Comparison of ENCODE assay signal across 8 cellular contexts in the genomic region with DNA sequence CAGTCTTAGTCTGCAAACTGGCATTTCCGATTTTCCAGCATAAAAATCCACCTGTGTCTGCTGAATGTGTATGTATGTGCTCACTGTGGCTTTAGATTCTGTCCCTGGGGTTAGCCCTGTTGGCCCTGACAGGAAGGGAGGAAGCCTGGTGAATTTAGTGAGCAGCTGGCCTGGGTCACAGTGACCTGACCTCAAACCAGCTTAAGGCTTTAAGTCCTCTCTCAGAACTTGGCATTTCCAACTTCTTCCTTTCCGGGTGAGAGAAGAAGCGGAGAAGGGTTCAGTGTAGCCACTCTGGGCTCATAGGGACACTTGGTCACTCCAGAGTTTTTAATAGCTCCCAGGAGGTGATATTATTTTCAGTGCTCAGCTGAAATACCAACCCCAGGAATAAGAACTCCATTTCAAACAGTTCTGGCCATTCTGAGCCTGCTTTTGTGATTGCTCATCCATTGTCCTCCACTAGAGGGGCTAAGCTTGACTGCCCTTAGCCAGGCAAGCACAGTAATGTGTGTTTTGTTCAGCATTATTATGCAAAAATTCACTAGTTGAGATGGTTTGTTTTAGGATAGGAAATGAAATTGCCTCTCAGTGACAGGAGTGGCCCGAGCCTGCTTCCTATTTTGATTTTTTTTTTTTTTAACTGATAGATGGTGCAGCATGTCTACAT. TPM values are rescaled to one million over a fixed set of nuclear protein-coding genes. Genes with fewer than 3 reads are reported as not detected.
DNase-seq lines count a peak whose midpoint lies in the region; ATAC-seq and TF ChIP-seq lines count a peak whose summit lies in the region.

No MANE protein-coding gene starts in this region.

- in situ Hi-C loops in astrocyte of the cerebellum (cut with HindIII; ENCODE audit: low sequenced_read_pairs) = no loop called here

- TF ChIP-seq EP300 in Ishikawa (IDR thresholded peaks at IDR 0.05; ENCODE audit: borderline replicate concordance) = peak; percentile 50; the same call in 1 of the 2 replicates

- H3K27ac Mint-ChIP-seq in Calu3 (ENCODE audit: unreplicated experiment) = no peak overlapping the region

- H3K27me3 ChIP-seq in left lung = no peaks in the 10 kb centered on the region

- peaks cover 14 to 55% of the 10 kb centered on the region in 2 donors for H3K4me1 ChIP-seq in left lung

- peak; percentile 35 for TF ChIP-seq CTCF in Calu3 (IDR thresholded peaks at IDR 0.05; ENCODE audit: unreplicated experiment)
- TF ChIP-seq CTCF in astrocyte of the cerebellum (IDR thresholded peaks at IDR 0.05; ENCODE audit: low read depth, low read length, missing control alignments) = peak; percentile 87
- peak; percentile 30 to 33 for TF ChIP-seq CTCF in left lung (IDR thresholded peaks at IDR 0.05)

- H3K27me3 Mint-ChIP-seq in Calu3 (ENCODE audit: unreplicated experiment) = peaks cover 11% of the 10 kb centered on the region

- peaks cover 8% of the 10 kb centered on the region for H3K4me1 Mint-ChIP-seq in Calu3 (ENCODE audit: low read depth, unreplicated experiment)

- no peaks in the 10 kb centered on the region for H3K9me3 ChIP-seq in left lung

- CTCF ChIA-PET in Calu3 (lab: Charles Lee) = interaction anchor here (1.0 to 1.3 kb wide), 2 partner anchors 24 to 306 kb away, joined by 3 to 4 read pairs; no protein-coding TSS in a partner anchor

- DNase-seq in Calu3 (no peak), astrocyte of the cerebellum (ENCODE audit: low read depth) (peak; percentile 44), left lung (no peak), D341Med (ENCODE audit: low spot score) (no peak), NCI-H187 (lab: John Stamatoyannopoulos, UW) (no peak)
- DNase-seq in activated CD4-positive, alpha-beta T cell treated with anti-CD3 and anti-CD28 coated beads for 48 hours = no peak
- DNase-seq in stimulated activated CD4-positive, alpha-beta T cell treated with anti-CD3 and anti-CD28 coated beads, Interleukin-2, amount 100 ng/mL, for 48 hours = no peak

- intact Hi-C loops in Calu3 (cut with micrococcal nuclease; ENCODE audit: unreplicated experiment) (no loop called here), left lung (cut with DNase I) (loop anchor here in 1 of 2 donors (5.0 kb wide), 1 partner anchor 306 kb away; no protein-coding TSS in a partner anchor)

- BruUV-seq in Calu3 (replicated peaks; lab: Mats Ljungman, UMichigan) = no TSS peak

- peaks cover 0 to 26% of the 10 kb centered on the region in 2 donors for H3K36me3 ChIP-seq in left lung

- H3K9me3 Mint-ChIP-seq in Calu3 (ENCODE audit: low read depth, unreplicated experiment) = no peaks in the 10 kb centered on the region

- no peaks in the 10 kb centered on the region for H3K36me3 Mint-ChIP-seq in Calu3 (ENCODE audit: insufficient read depth, unreplicated experiment)

- no peak overlapping the region for H3K4me3 Mint-ChIP-seq in Calu3 (ENCODE audit: low read depth, unreplicated experiment)

- H3K4me3 ChIP-seq in astrocyte of the cerebellum (ENCODE audit: low read depth, low read length) (no peak overlapping the region), left lung (no peak overlapping the region)

- peak overlapping the region in 1 of 2 donors; percentile 63 for H3K27ac ChIP-seq in left lung

- no peak for ATAC-seq in left lung

- peak; percentile 21; the same call in 1 of the 2 replicates for TF ChIP-seq RAD21 in Ishikawa (IDR thresholded peaks at IDR 0.05; ENCODE audit: low read depth)

TF ChIP-seq in Ishikawa, 13 proteins besides CTCF, POLR2A, EP300 and RAD21:
- no peak for TF ChIP-seq REST (IDR thresholded peaks at IDR 0.05; ENCODE audit: low read depth)
- TF ChIP-seq CREB1 (IDR thresholded peaks at IDR 0.05; ENCODE audit: low read depth) = no peak
- TF ChIP-seq TAF1 (IDR thresholded peaks at IDR 0.05; ENCODE audit: low read depth) = no peak
- TF ChIP-seq, protein P1, sequence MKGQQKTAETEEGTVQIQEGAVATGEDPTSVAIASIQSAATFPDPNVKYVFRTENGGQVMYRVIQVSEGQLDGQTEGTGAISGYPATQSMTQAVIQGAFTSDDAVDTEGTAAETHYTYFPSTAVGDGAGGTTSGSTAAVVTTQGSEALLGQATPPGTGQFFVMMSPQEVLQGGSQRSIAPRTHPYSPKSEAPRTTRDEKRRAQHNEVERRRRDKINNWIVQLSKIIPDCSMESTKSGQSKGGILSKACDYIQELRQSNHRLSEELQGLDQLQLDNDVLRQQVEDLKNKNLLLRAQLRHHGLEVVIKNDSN (IDR thresholded peaks at IDR 0.05) = no peak
- peak; percentile 66 for TF ChIP-seq TEAD4 (IDR thresholded peaks at IDR 0.05)
- peak; percentile 64 for TF ChIP-seq TCF12 (IDR thresholded peaks at IDR 0.05; ENCODE audit: low read depth)
- TF ChIP-seq, protein P2, sequence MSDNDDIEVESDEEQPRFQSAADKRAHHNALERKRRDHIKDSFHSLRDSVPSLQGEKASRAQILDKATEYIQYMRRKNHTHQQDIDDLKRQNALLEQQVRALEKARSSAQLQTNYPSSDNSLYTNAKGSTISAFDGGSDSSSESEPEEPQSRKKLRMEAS (IDR thresholded peaks at IDR 0.05) = no peak; the same call in 1 of the 2 replicates
- TF ChIP-seq ZBTB7A (IDR thresholded peaks at IDR 0.05; ENCODE audit: low read depth) = no peak
- 0 out of 2 replicates have a peak, but pooled peaks have one; percentile 33 for TF ChIP-seq YY1 (IDR thresholded peaks at IDR 0.05; ENCODE audit: low read depth)
- TF ChIP-seq FOXM1 (IDR thresholded peaks at IDR 0.05; ENCODE audit: borderline replicate concordance, low read depth) = peak; percentile 33; the same call in 1 of the 2 replicates
- TF ChIP-seq EGR1 (IDR thresholded peaks at IDR 0.05) = no peak
- TF ChIP-seq NFIC (IDR thresholded peaks at IDR 0.05) = peak; percentile 44; the same call in 1 of the 2 replicates
- no peak for TF ChIP-seq CEBPB (IDR thresholded peaks at IDR 0.05)
TF ChIP-seq in Ishikawa: peak in this region for 5.

RNA-seq across cellular contexts. Expression of gene OLFML3, which starts 2.5 kb away (rescaled TPM):
- total RNA-seq in Calu3 (2022) (0.24 TPM in 1 of 2 replicates, not detected in the other), left lung (10 to 100 TPM; 53.8 to 74.2 TPM)

RNA-seq across cellular contexts. Expression of gene HIPK1, which starts 47.6 kb away (rescaled TPM):
- total RNA-seq in Calu3 (2022) (42.7 and 43.2 TPM in 2 replicates), left lung (10 to 100 TPM; 61.1 to 77.4 TPM)

Comparison
In these comparisons a context has a peak if more than half of its experiments do, and no peak if none do; other contexts are left out.
1. CTCF ChIP-seq: peak in every context shown above with its lines; median percentile 87 in astrocyte of the cerebellum; 35 in Calu3; 32 in left lung.
2. RNA of gene OLFML3, which starts 2.5 kb away (total RNA-seq): 53.8 to 74.2 TPM in left lung; 0.24 TPM in Calu3; every median in the first group is over 10 times any median in the second.